ENCODE assay signal across 1 cellular context in genomic region chr10:124827474-124827873, GRCh38.
TF ChIP-seq lines count a peak whose summit lies in the region.

No MANE protein-coding gene starts in this region.

TF ChIP-seq in GM23338, 12 proteins besides CTCF, POLR2A, EP300 and RAD21 (continued from another document):
- TF ChIP-seq ZNF462 (CRISPR knock-in tag; IDR thresholded peaks at IDR 0.05) (no peak), JUNB (IDR thresholded peaks at IDR 0.05; ENCODE audit: unreplicated experiment) (no peak), POLR2AphosphoS5 (IDR thresholded peaks at IDR 0.05; ENCODE audit: low read depth) (no peak), CREB1 (CRISPR knock-in tag; IDR thresholded peaks at IDR 0.05; ENCODE audit: low read depth) (no peak), ZNF114 (CRISPR knock-in tag; IDR thresholded peaks at IDR 0.05) (no peak)
TF ChIP-seq in GM23338: peak in this region for 0.
